8 cellular contexts compared by ENCODE assay signal in the genomic region with DNA sequence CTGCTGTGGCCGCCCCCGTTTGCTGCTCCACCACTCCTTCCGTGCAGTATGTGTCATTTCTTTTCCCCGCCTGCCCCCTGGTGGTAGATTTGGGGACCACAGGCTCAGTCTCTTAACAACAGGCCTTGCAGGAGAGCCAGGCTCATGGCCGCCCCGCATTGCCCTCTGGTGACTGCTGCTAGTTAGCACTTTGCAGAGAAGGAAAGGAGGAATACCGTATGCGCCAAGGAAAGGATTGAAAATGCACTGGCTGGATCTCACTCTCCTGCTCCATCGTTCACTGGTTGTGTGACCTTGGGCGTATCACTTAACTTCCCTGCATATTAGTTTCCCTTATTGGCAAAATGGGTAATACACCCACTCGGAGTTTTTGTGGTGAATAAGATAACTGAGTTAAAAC. TPM values are rescaled to one million over a fixed set of nuclear protein-coding genes. Genes with fewer than 3 reads are reported as not detected.
DNase-seq lines count a peak whose midpoint lies in the region; ATAC-seq and TF ChIP-seq lines count a peak whose summit lies in the region.

No MANE protein-coding gene starts in this region.

- TF ChIP-seq POLR2A in tibial nerve (IDR thresholded peaks at IDR 0.05): no peak

- H3K79me2 ChIP-seq in osteoblast (ENCODE audit: insufficient read depth, low read length): no peaks in the 10 kb centered on the region

- WGBS in tibial nerve, 2 donors: 11 to 13% methylated on average over 11 of the region's 11 CpGs

- H4K20me1 ChIP-seq in osteoblast (ENCODE audit: insufficient read depth, low read length): no peaks in the 10 kb centered on the region

- DNase-seq in NAMALWA (ENCODE audit: low spot score) (peak; percentile 97), SIG-M5 (lab: John Stamatoyannopoulos, UW) (peak; percentile 10), foreskin keratinocyte (peak; percentile 59 to 83), osteoblast (ENCODE audit: insufficient read length, low spot score, missing footprints) (peak; percentile 67), tibial nerve (ENCODE audit: low spot score in 2 of 2) (peak; percentile 100)
- peak; percentile 93 for DNase-seq in activated effector memory CD4-positive, alpha-beta T cell treated with Interleukin-2 at 50 U/mL for 16 hours

- H3K27me3 ChIP-seq in foreskin keratinocyte: peaks cover 29% of the 10 kb centered on the region
- peaks cover 22% of the 10 kb centered on the region for H3K27me3 ChIP-seq in osteoblast (ENCODE audit: insufficient read depth, low read length)
- no peaks in the 10 kb centered on the region for H3K27me3 ChIP-seq in tibial nerve

- peak; percentile 63 for TF ChIP-seq CTCF in GM12801 (IDR thresholded peaks at IDR 0.05; ENCODE audit: extremely low read depth, insufficient read length)
- TF ChIP-seq CTCF in foreskin keratinocyte (conservative IDR thresholded peaks at IDR 0.05): peak; percentile 100
- peak; percentile 100 for TF ChIP-seq CTCF in osteoblast (IDR thresholded peaks at IDR 0.05; ENCODE audit: extremely low read depth, low read depth, low read length)
- TF ChIP-seq CTCF in tibial nerve (IDR thresholded peaks at IDR 0.05): peak; percentile 95 to 99 (median 96)

- H3K9me3 ChIP-seq in osteoblast (ENCODE audit: low read depth, low read length) (no peaks in the 10 kb centered on the region), tibial nerve (peaks cover 0 to 5% (median 0%) of the 10 kb centered on the region in 4 donors)

- H3K4me1 ChIP-seq in foreskin keratinocyte (no peaks in the 10 kb centered on the region), osteoblast (ENCODE audit: insufficient read depth, low read length) (peaks cover 7% of the 10 kb centered on the region), tibial nerve (no peaks in the 10 kb centered on the region)

- H3K4me3 ChIP-seq in osteoblast (ENCODE audit: insufficient read depth, low read length): no peak overlapping the region
- H3K4me3 ChIP-seq in tibial nerve: no peak overlapping the region

- no peak for TF ChIP-seq EP300 in tibial nerve (IDR thresholded peaks at IDR 0.05)

- no peak overlapping the region for H3K27ac ChIP-seq in foreskin keratinocyte
- no peak overlapping the region for H3K27ac ChIP-seq in osteoblast (ENCODE audit: low read depth, low read length)
- H3K27ac ChIP-seq in tibial nerve: no peak overlapping the region

- no peaks in the 10 kb centered on the region for H3K36me3 ChIP-seq in osteoblast (ENCODE audit: insufficient read depth, low read length)
- no peaks in the 10 kb centered on the region for H3K36me3 ChIP-seq in tibial nerve

- ATAC-seq in HG02588 (IDR thresholded peaks at IDR 0.05; ENCODE audit: unreplicated experiment) (peak; percentile 100), foreskin keratinocyte (peak; percentile 98)

- H2AFZ ChIP-seq in osteoblast (ENCODE audit: low read length): no peak overlapping the region

- H3K4me2 ChIP-seq in osteoblast (ENCODE audit: insufficient read depth, low read length): no peak overlapping the region

RNA-seq across cellular contexts. Expression of gene PXYLP1, which starts 39.3 kb away (rescaled TPM):
- total RNA-seq in foreskin keratinocyte (3.0 and 3.9 TPM in 2 replicates), osteoblast (6.5 and 9.1 TPM in 2 replicates), tibial nerve (10 to 100 TPM in 3 of 4 donors, 1 to 10 TPM in 1; 9.9 to 11.7 (median 10.0) TPM)
- polyA plus RNA-seq in foreskin keratinocyte: 1.8 and 1.9 TPM in 2 replicates

Comparison
In these comparisons a context has a peak if more than half of its experiments do, and no peak if none do; other contexts are left out.
1. DNase-seq: peak in every context shown above with its lines; median percentile 100 in tibial nerve; 97 in NAMALWA; 93 in activated effector memory CD4-positive, alpha-beta T cell treated with Interleukin-2 at 50 U/mL for 16 hours; 71 in foreskin keratinocyte; 67 in osteoblast; 10 in SIG-M5.